ENCODE assay signal across 19 cellular contexts in genomic region chr1:52691856-52692255, GRCh38.
"Had no signal": no experiment of that assay in that cellular context is flagged by ENCODE, and none has a peak within 500 bp of the region (broad histone marks: within the 10 kb centered on the region; RNA-seq: fewer than 3 reads in every experiment).

No MANE protein-coding gene starts in this region.

- H3K4me1 Mint-ChIP-seq: nephron had no signal

- H3K27ac Mint-ChIP-seq: activated naive CD4-positive, alpha-beta T cell treated with anti-CD3 and anti-CD28 coated beads, Interleukin-2, amount 50 U/mL, for 24 hours; activated T-helper 1 cell treated with anti-CD3 and anti-CD28 coated beads, Interleukin-12 subunit alpha, Interleukin-12 subunit beta, Interleukin-2, Interleukin-4 antibody, amounts not matched to agents 30 ng/mL and 10 ng/mL and 1 ng/mL, durations not matched to agents 14 hours and 24 hours and 36 hours; brain; nephron; WTC11 had no signal

- DNase-seq: activated CD4-positive, alpha-beta T cell treated with anti-CD3 and anti-CD28 coated beads, Interleukin-2, amount 50 U/mL, for 48 hours; activated gamma-delta T cell treated with Interleukin-2 at 50 U/mL for 16 hours; aorta; caudate nucleus; dermis blood vessel endothelial cell; effector CD8-positive, alpha-beta T cell; glutamatergic neuron; left ventricle myocardium superior; pancreas; psoas muscle; stimulated activated CD4-positive, alpha-beta T cell treated with anti-CD3 and anti-CD28 coated beads, Interleukin-12 subunit alpha, Interleukin-12 subunit beta, amount 100 ng/mL, for 4 hours; stimulated activated CD4-positive, alpha-beta T cell treated with anti-CD3 and anti-CD28 coated beads, Interleukin-4, amount 100 ng/mL, for 4 hours; stimulated activated naive CD8-positive, alpha-beta T cell treated with anti-CD3 and anti-CD28 coated beads, Interleukin-15, amount 100 ng/mL, for 72 hours; T-helper 9 cell had no signal

- H3K9me3 Mint-ChIP-seq: activated naive CD4-positive, alpha-beta T cell treated with anti-CD3 and anti-CD28 coated beads, Interleukin-2, amount 50 U/mL, for 24 hours; activated T-helper 1 cell treated with anti-CD3 and anti-CD28 coated beads, Interleukin-12 subunit alpha, Interleukin-12 subunit beta, Interleukin-2, Interleukin-4 antibody, amounts not matched to agents 30 ng/mL and 10 ng/mL and 1 ng/mL, durations not matched to agents 14 hours and 24 hours and 36 hours; nephron; stimulated activated naive CD8-positive, alpha-beta T cell treated with anti-CD3 and anti-CD28 coated beads, Interleukin-15, amount 100 ng/mL, for 72 hours; WTC11 had no signal

- H3K27me3 Mint-ChIP-seq: activated naive CD4-positive, alpha-beta T cell treated with anti-CD3 and anti-CD28 coated beads, Interleukin-2, amount 50 U/mL, for 24 hours; brain; stimulated activated naive CD8-positive, alpha-beta T cell treated with anti-CD3 and anti-CD28 coated beads, Interleukin-15, amount 100 ng/mL, for 72 hours had no signal

- ATAC-seq: left ventricle myocardium superior; pancreas; stimulated activated naive CD8-positive, alpha-beta T cell treated with anti-CD3 and anti-CD28 coated beads, Interleukin-15, amount 100 ng/mL, for 72 hours; WTC11 had no signal

- H3K4me3 Mint-ChIP-seq: activated naive CD4-positive, alpha-beta T cell treated with anti-CD3 and anti-CD28 coated beads, Interleukin-2, amount 50 U/mL, for 24 hours; activated T-helper 1 cell treated with anti-CD3 and anti-CD28 coated beads, Interleukin-12 subunit alpha, Interleukin-12 subunit beta, Interleukin-2, Interleukin-4 antibody, amounts not matched to agents 30 ng/mL and 10 ng/mL and 1 ng/mL, durations not matched to agents 14 hours and 24 hours and 36 hours; brain; nephron; stimulated activated naive CD8-positive, alpha-beta T cell treated with anti-CD3 and anti-CD28 coated beads, Interleukin-15, amount 100 ng/mL, for 72 hours; WTC11 had no signal
